In the genomic region with DNA sequence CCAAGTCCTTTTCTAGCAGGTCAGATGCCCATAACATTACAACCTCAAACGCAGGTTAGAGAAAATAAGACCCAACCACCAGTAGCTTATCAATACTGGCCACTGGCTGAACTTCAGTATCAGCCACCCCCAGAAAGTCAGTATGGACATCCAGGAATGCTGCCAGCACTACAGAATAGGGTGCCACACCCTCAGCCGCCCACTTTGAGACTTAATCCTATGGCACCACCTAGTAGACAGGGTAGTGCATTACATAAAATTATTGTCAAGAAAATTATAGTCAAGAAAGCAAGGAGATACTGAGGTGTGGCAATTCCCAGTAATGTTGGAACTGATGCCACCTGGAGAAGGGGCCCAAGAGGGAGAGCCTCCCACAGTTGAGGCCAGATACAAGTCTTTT, we compare ENCODE assay signal across 10 cellular contexts. TPM values are rescaled to one million over a fixed set of nuclear protein-coding genes. Genes with fewer than 3 reads are reported as not detected.
DNase-seq lines count a peak whose midpoint lies in the region; ATAC-seq and TF ChIP-seq lines count a peak whose summit lies in the region.
"Had no signal": no experiment of that assay in that cellular context is flagged by ENCODE, and none has a peak within 500 bp of the region (broad histone marks: within the 10 kb centered on the region; RNA-seq: fewer than 3 reads in every experiment).

No MANE protein-coding gene starts in this region.

- intact Hi-C loops in MCF 10A (cut with micrococcal nuclease) (loop anchor here (1.0 to 5.0 kb wide), 5 partner anchors 40 to 229 kb away; no protein-coding TSS in a partner anchor), breast epithelium (cut with DNase I; ENCODE audit: low total_unique reads) (no loop called here), transverse colon (cut with DNase I; ENCODE audit: low total_unique reads) (no loop called here)
- intact Hi-C loops in activated naive CD4-positive, alpha-beta T cell treated with anti-CD3 and anti-CD28 coated beads for 36 hours (cut with micrococcal nuclease) = loop anchor here (10.0 kb wide), 1 partner anchor 223 kb away; no protein-coding TSS in a partner anchor

- H3K9me3 ChIP-seq in breast epithelium (no peaks in the 10 kb centered on the region), transverse colon (no peaks in the 10 kb centered on the region)

- WGBS in transverse colon (ENCODE audit: low coverage in 1 of 2), 2 donors = 56% methylated on average over 2 of the region's 2 CpGs; no CpG with 5 or more reads in 1 of the 2 donors

- DNase-seq in MCF 10A (ENCODE audit: unreplicated experiment) (peak; percentile 70), breast epithelium (ENCODE audit: low spot score in 2 of 2) (no peak), NB4 (ENCODE audit: low read depth) (peak; percentile 12), cardiac fibroblast (ENCODE audit: low read depth in 2 of 2) (peak; percentile 5), transverse colon (peak; percentile 25), SK-N-DZ (ENCODE audit: low spot score) (no peak)
- DNase-seq in activated naive CD4-positive, alpha-beta T cell treated with anti-CD3 and anti-CD28 coated beads for 36 hours = no peak
- DNase-seq: CD4-positive, CD25-positive, alpha-beta regulatory T cell had no signal

- no peaks in the 10 kb centered on the region for H3K36me3 Mint-ChIP-seq in MCF 10A (ENCODE audit: insufficient read depth, unreplicated experiment)
- no peaks in the 10 kb centered on the region for H3K36me3 Mint-ChIP-seq in activated T-helper 17 cell treated with anti-CD3 and anti-CD28 coated beads, Interleukin-2, amount 50 U/mL, for 72 hours (ENCODE audit: low read depth)
- no peaks in the 10 kb centered on the region for H3K36me3 Mint-ChIP-seq in activated naive CD4-positive, alpha-beta T cell treated with anti-CD3 and anti-CD28 coated beads for 36 hours (ENCODE audit: low read depth)
- H3K36me3 Mint-ChIP-seq: CD4-positive, CD25-positive, alpha-beta regulatory T cell had no signal

- no peaks in the 10 kb centered on the region for H3K27me3 Mint-ChIP-seq in MCF 10A (ENCODE audit: insufficient read depth, unreplicated experiment)
- peaks cover 20% of the 10 kb centered on the region for H3K27me3 Mint-ChIP-seq in activated T-helper 17 cell treated with anti-CD3 and anti-CD28 coated beads, Interleukin-2, amount 50 U/mL, for 72 hours
- H3K27me3 Mint-ChIP-seq in activated naive CD4-positive, alpha-beta T cell treated with anti-CD3 and anti-CD28 coated beads for 36 hours (ENCODE audit: low read depth) = peaks cover 5% of the 10 kb centered on the region

- H3K4me1 ChIP-seq in breast epithelium (no peaks in the 10 kb centered on the region), transverse colon (no peaks in the 10 kb centered on the region)

- in situ Hi-C loops in transverse colon (cut with MboI; ENCODE audit: low pct_ligation_motif_present in 1 of 4, low pct_unique_long_range_greater_than_20kb in 1 of 4, low sequenced_read_pairs in 3 of 4) = no loop called here

- no peaks in the 10 kb centered on the region for H3K4me1 Mint-ChIP-seq in MCF 10A (ENCODE audit: insufficient read depth, unreplicated experiment)
- H3K4me1 Mint-ChIP-seq in activated T-helper 17 cell treated with anti-CD3 and anti-CD28 coated beads, Interleukin-2, amount 50 U/mL, for 72 hours = no peaks in the 10 kb centered on the region
- no peaks in the 10 kb centered on the region for H3K4me1 Mint-ChIP-seq in activated naive CD4-positive, alpha-beta T cell treated with anti-CD3 and anti-CD28 coated beads for 36 hours (ENCODE audit: low read depth)
- H3K4me1 Mint-ChIP-seq: CD4-positive, CD25-positive, alpha-beta regulatory T cell had no signal

- POLR2A ChIA-PET in MCF 10A (lab: Yijun Ruan, JAX) = interaction anchor here (0.8 kb wide), 1 partner anchor 227 kb away, joined by 3 read pairs; no protein-coding TSS in a partner anchor

- ATAC-seq in activated T-helper 17 cell treated with anti-CD3 and anti-CD28 coated beads, Interleukin-2, amount 50 U/mL, for 72 hours (replicated peaks) = no peak

- no peak overlapping the region for H3K27ac ChIP-seq in breast epithelium
- no peak overlapping the region for H3K27ac ChIP-seq in transverse colon

- H3K27me3 ChIP-seq in breast epithelium (no peaks in the 10 kb centered on the region), transverse colon (no peaks in the 10 kb centered on the region)

- no TSS peak for BruUV-seq in MCF 10A (replicated peaks; lab: Mats Ljungman, UMichigan)

- H3K36me3 ChIP-seq in breast epithelium (no peaks in the 10 kb centered on the region), transverse colon (no peaks in the 10 kb centered on the region)

- H3K4me3 ChIP-seq in breast epithelium = no peak overlapping the region
- no peak overlapping the region for H3K4me3 ChIP-seq in NB4 (ENCODE audit: low read depth, low read length)
- no peak overlapping the region for H3K4me3 ChIP-seq in cardiac fibroblast (replicated peaks in 1 of 2; ENCODE audit: low read depth in 2 of 2, low read length in 2 of 2)
- H3K4me3 ChIP-seq in transverse colon = no peak overlapping the region

- H3K4me3 Mint-ChIP-seq in MCF 10A (ENCODE audit: unreplicated experiment) = no peak overlapping the region
- H3K4me3 Mint-ChIP-seq in activated T-helper 17 cell treated with anti-CD3 and anti-CD28 coated beads, Interleukin-2, amount 50 U/mL, for 72 hours = no peak overlapping the region
- H3K4me3 Mint-ChIP-seq in activated naive CD4-positive, alpha-beta T cell treated with anti-CD3 and anti-CD28 coated beads for 36 hours = no peak overlapping the region
- H3K4me3 Mint-ChIP-seq: CD4-positive, CD25-positive, alpha-beta regulatory T cell had no signal

- TF ChIP-seq POLR2A in breast epithelium (IDR thresholded peaks at IDR 0.05) (no peak), NB4 (IDR thresholded peaks at IDR 0.05; ENCODE audit: extremely low read depth, insufficient read length) (no peak), transverse colon (IDR thresholded peaks at IDR 0.05) (no peak)

- peak; percentile 44 for TF ChIP-seq CTCF in MCF 10A (IDR thresholded peaks at IDR 0.05; ENCODE audit: unreplicated experiment)
- no peak for TF ChIP-seq CTCF in breast epithelium (IDR thresholded peaks at IDR 0.05)
- no peak for TF ChIP-seq CTCF in NB4 (IDR thresholded peaks at IDR 0.05; ENCODE audit: low read depth, low read length)
- no peak for TF ChIP-seq CTCF in cardiac fibroblast (IDR thresholded peaks at IDR 0.05; ENCODE audit: low read depth, low read length)
- peak in 4 of 5 experiments; percentile 12 to 31 (median 20) for TF ChIP-seq CTCF in transverse colon (IDR thresholded peaks at IDR 0.05)

- H3K9me3 Mint-ChIP-seq in MCF 10A (ENCODE audit: unreplicated experiment) = no peaks in the 10 kb centered on the region
- H3K9me3 Mint-ChIP-seq in activated T-helper 17 cell treated with anti-CD3 and anti-CD28 coated beads, Interleukin-2, amount 50 U/mL, for 72 hours = no peaks in the 10 kb centered on the region
- H3K9me3 Mint-ChIP-seq in activated naive CD4-positive, alpha-beta T cell treated with anti-CD3 and anti-CD28 coated beads for 36 hours = no peaks in the 10 kb centered on the region
- H3K9me3 Mint-ChIP-seq: CD4-positive, CD25-positive, alpha-beta regulatory T cell had no signal

- no peak for TF ChIP-seq EP300 in transverse colon (IDR thresholded peaks at IDR 0.05; ENCODE audit: low read depth)

- H3K27ac Mint-ChIP-seq in MCF 10A (ENCODE audit: low read depth, unreplicated experiment) = no peak overlapping the region
- H3K27ac Mint-ChIP-seq in activated T-helper 17 cell treated with anti-CD3 and anti-CD28 coated beads, Interleukin-2, amount 50 U/mL, for 72 hours = no peak overlapping the region
- H3K27ac Mint-ChIP-seq in activated naive CD4-positive, alpha-beta T cell treated with anti-CD3 and anti-CD28 coated beads for 36 hours = no peak overlapping the region
- H3K27ac Mint-ChIP-seq: CD4-positive, CD25-positive, alpha-beta regulatory T cell had no signal

- CTCF ChIA-PET in MCF 10A (lab: Yijun Ruan, JAX) = interaction anchor here (0.6 to 4.6 kb wide), 15 partner anchors 14 to 1295 kb away, joined by 3 to 37 read pairs (median 4); partner anchors contain the start of gene TRIM61
- CTCF ChIA-PET in activated naive CD4-positive, alpha-beta T cell treated with anti-CD3 and anti-CD28 coated beads for 36 hours (lab: Charles Lee) = no interaction called here

RNA-seq across cellular contexts. Expression of gene TRIM61, which starts 19.9 kb away (rescaled TPM):
- total RNA-seq in MCF 10A (2022) (0.26 TPM in 1 of 2 replicates, not detected in the other), breast epithelium (under 1 TPM; 0.33 to 0.96 (median 0.44) TPM), transverse colon (not detected)
- not detected in 2 replicates for polyA plus RNA-seq in SK-N-DZ (2014; cell fraction: cytosol; rRNA removed)
- not detected in 2 replicates for polyA plus RNA-seq in SK-N-DZ (2014; cell fraction: nucleus; rRNA removed)
- 1 to 10 TPM; 1.1 to 1.7 TPM for total RNA-seq in activated T-helper 17 cell treated with anti-CD3 and anti-CD28 coated beads, Interleukin-2, amount 50 U/mL, for 72 hours
- under 1 TPM; 0.67 to 0.84 TPM for total RNA-seq in activated naive CD4-positive, alpha-beta T cell treated with anti-CD3 and anti-CD28 coated beads for 36 hours

RNA-seq across cellular contexts. Expression of gene TRIM60, which starts 34.5 kb away (rescaled TPM):
- total RNA-seq in MCF 10A (2022) = not detected in 2 replicates
- not detected for total RNA-seq in breast epithelium
- not detected for total RNA-seq in transverse colon
- polyA plus RNA-seq in SK-N-DZ (2014; cell fraction: cytosol; rRNA removed) = not detected in 2 replicates
- not detected in 2 replicates for polyA plus RNA-seq in SK-N-DZ (2014; cell fraction: nucleus; rRNA removed)
- total RNA-seq in activated T-helper 17 cell treated with anti-CD3 and anti-CD28 coated beads, Interleukin-2, amount 50 U/mL, for 72 hours = not detected
- total RNA-seq in activated naive CD4-positive, alpha-beta T cell treated with anti-CD3 and anti-CD28 coated beads for 36 hours = not detected
- total RNA-seq: CD4-positive, CD25-positive, alpha-beta regulatory T cell; cerebellum had no signal
- polyA plus RNA-seq: CD4-positive, CD25-positive, alpha-beta regulatory T cell had no signal

RNA-seq across cellular contexts. Expression of gene TRIM75, which starts 56.3 kb away (rescaled TPM):
- total RNA-seq in MCF 10A (2022) = not detected in 2 replicates
- not detected for total RNA-seq in breast epithelium
- total RNA-seq in transverse colon = not detected
- not detected in 2 replicates for polyA plus RNA-seq in SK-N-DZ (2014; cell fraction: cytosol; rRNA removed)
- polyA plus RNA-seq in SK-N-DZ (2014; cell fraction: nucleus; rRNA removed) = not detected in 2 replicates
- total RNA-seq in activated T-helper 17 cell treated with anti-CD3 and anti-CD28 coated beads, Interleukin-2, amount 50 U/mL, for 72 hours = not detected
- total RNA-seq in activated naive CD4-positive, alpha-beta T cell treated with anti-CD3 and anti-CD28 coated beads for 36 hours = not detected
- total RNA-seq: CD4-positive, CD25-positive, alpha-beta regulatory T cell; cerebellum had no signal
- polyA plus RNA-seq: CD4-positive, CD25-positive, alpha-beta regulatory T cell had no signal

Comparison
In these comparisons a context has a peak if more than half of its experiments do, and no peak if none do; other contexts are left out.
1. DNase-seq: peak in MCF 10A (single experiment), NB4 (single experiment), cardiac fibroblast (2 of 2) and transverse colon (single experiment); none in breast epithelium (0 of 2), SK-N-DZ (single experiment) and activated naive CD4-positive, alpha-beta T cell treated with anti-CD3 and anti-CD28 coated beads for 36 hours (single experiment).
2. CTCF ChIP-seq: peak in MCF 10A (single experiment) and transverse colon (4 of 5); none in breast epithelium (0 of 3), NB4 (single experiment) and cardiac fibroblast (single experiment).
3. intact Hi-C loops: an anchor here in MCF 10A (1.0 to 5.0 kb wide) and activated naive CD4-positive, alpha-beta T cell treated with anti-CD3 and anti-CD28 coated beads for 36 hours (10.0 kb wide); none called in breast epithelium and transverse colon.